ENCODE assay signal across 23 cellular contexts in genomic region chr16:79484237-79484636, GRCh38.
"Had no signal": no experiment of that assay in that cellular context is flagged by ENCODE, and none has a peak within 500 bp of the region (broad histone marks: within the 10 kb centered on the region; RNA-seq: fewer than 3 reads in every experiment).

No MANE protein-coding gene starts in this region.

- H3K4me3 Mint-ChIP-seq: dendritic cell treated with granulocyte-macrophage colony-stimulating factor and Interleukin-4, amounts not matched to agents 40 ng/mL and 50 ng/mL, for 4 days; effector memory CD8-positive, alpha-beta T cell; immature natural killer cell; memory B cell; mesothelial cell of epicardium; natural killer cell treated with Interleukin-12 subunit alpha and Interleukin-12 subunit beta and Interleukin-15 and Interleukin-18, amount 100 ng/mL, for 72 hours; neural progenitor cell; stimulated activated naive CD8-positive, alpha-beta T cell treated with anti-CD3 and anti-CD28 coated beads, Interleukin-15, Interleukin-2, amounts not matched to agents 100 ng/mL and 50 ng/mL, for 24 hours had no signal

- H3K27ac Mint-ChIP-seq: effector memory CD8-positive, alpha-beta T cell; immature natural killer cell; memory B cell; mesothelial cell of epicardium; natural killer cell treated with Interleukin-12 subunit alpha and Interleukin-12 subunit beta and Interleukin-15 and Interleukin-18, amount 100 ng/mL, for 72 hours; neural progenitor cell; stimulated activated naive CD8-positive, alpha-beta T cell treated with anti-CD3 and anti-CD28 coated beads, Interleukin-15, Interleukin-2, amounts not matched to agents 100 ng/mL and 50 ng/mL, for 24 hours had no signal

- H3K9me3 ChIP-seq: esophagus squamous epithelium, gastroesophageal sphincter, left ventricle myocardium inferior, lower lobe of right lung, ovary, testis, tibial nerve, upper lobe of right lung had no signal

- H3K4me1 ChIP-seq: esophagus squamous epithelium, gastroesophageal sphincter, left ventricle myocardium inferior, lower lobe of right lung, neural progenitor cell, testis, tibial nerve had no signal

- H2AFZ ChIP-seq: neural progenitor cell had no signal

- H3K4me2 ChIP-seq: neural progenitor cell, smooth muscle cell had no signal

- ATAC-seq: effector memory CD8-positive, alpha-beta T cell; gastroesophageal sphincter; left cardiac atrium; natural killer cell treated with Interleukin-12 subunit alpha and Interleukin-12 subunit beta and Interleukin-15 and Interleukin-18, amount 100 ng/mL, for 72 hours; right cardiac atrium; upper lobe of right lung had no signal

- H3K36me3 Mint-ChIP-seq: memory B cell; mesothelial cell of epicardium; natural killer cell treated with Interleukin-12 subunit alpha and Interleukin-12 subunit beta and Interleukin-15 and Interleukin-18, amount 100 ng/mL, for 72 hours; neural progenitor cell had no signal

- H3K9ac ChIP-seq: neural progenitor cell had no signal

- H3K9me3 Mint-ChIP-seq: effector memory CD8-positive, alpha-beta T cell; immature natural killer cell; mesothelial cell of epicardium; natural killer cell treated with Interleukin-12 subunit alpha and Interleukin-12 subunit beta and Interleukin-15 and Interleukin-18, amount 100 ng/mL, for 72 hours; neural progenitor cell; stimulated activated naive CD8-positive, alpha-beta T cell treated with anti-CD3 and anti-CD28 coated beads, Interleukin-15, Interleukin-2, amounts not matched to agents 100 ng/mL and 50 ng/mL, for 24 hours had no signal

- H3K36me3 ChIP-seq: esophagus squamous epithelium, gastroesophageal sphincter, left ventricle myocardium inferior, lower lobe of right lung, neural progenitor cell, ovary, tibial nerve, upper lobe of right lung had no signal

- H3K4me3 ChIP-seq: esophagus squamous epithelium, gastroesophageal sphincter, left ventricle myocardium inferior, lower lobe of right lung, neural progenitor cell, ovary, smooth muscle cell, testis, tibial nerve, upper lobe of right lung had no signal

- H3K4me1 Mint-ChIP-seq: memory B cell, mesothelial cell of epicardium had no signal

- H3K27me3 ChIP-seq: neural progenitor cell, ovary, testis, tibial nerve, upper lobe of right lung had no signal

- DNase-seq: effector memory CD8-positive, alpha-beta T cell; esophagus squamous epithelium; foreskin fibroblast; immature natural killer cell; left cardiac atrium; left ventricle myocardium inferior; lower lobe of right lung; nucleus accumbens; ovary; right cardiac atrium; stimulated activated CD4-positive, alpha-beta T cell treated with anti-CD3 and anti-CD28 coated beads, Interleukin-2, amount 100 ng/mL, for 48 hours; testis; upper lobe of right lung had no signal

- H3K27ac ChIP-seq: epithelial cell of prostate, esophagus squamous epithelium, gastroesophageal sphincter, left ventricle myocardium inferior, lower lobe of right lung, neural progenitor cell, ovary, testis, tibial nerve, upper lobe of right lung had no signal
